Comparison of ENCODE assay signal across 7 cellular contexts in the genomic region with DNA sequence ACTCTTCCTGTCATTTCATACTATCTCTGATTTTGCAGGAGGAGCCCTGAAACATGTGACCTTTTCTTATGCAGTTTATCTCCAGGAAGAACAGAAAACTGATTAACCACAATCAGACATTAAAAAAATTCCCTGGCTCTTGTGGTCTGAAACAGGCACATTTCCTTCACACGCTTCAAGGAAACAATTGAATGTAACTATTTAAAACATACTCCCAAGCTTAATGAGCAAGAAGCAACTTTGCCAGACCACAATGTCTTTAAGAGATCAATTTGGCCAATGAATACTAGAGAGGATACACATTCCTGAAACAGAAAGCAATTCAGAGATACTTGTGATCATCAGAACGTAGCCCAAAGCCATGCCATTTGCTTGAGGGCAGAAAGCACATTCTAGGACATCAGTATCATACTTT.
DNase-seq lines count a peak whose midpoint lies in the region; ATAC-seq and TF ChIP-seq lines count a peak whose summit lies in the region.

No MANE protein-coding gene starts in this region.

- no peaks in the 10 kb centered on the region for H3F3A ChIP-seq in MM.1S (ENCODE audit: insufficient read depth, low read length)

- peaks cover 26% of the 10 kb centered on the region for H3K79me2 ChIP-seq in mammary epithelial cell (ENCODE audit: insufficient read depth, low read length)
- peaks cover 40% of the 10 kb centered on the region for H3K79me2 ChIP-seq in MM.1S (ENCODE audit: low read length)

- DNase-seq in mammary epithelial cell: peak; percentile 34
- peak; percentile 41 for DNase-seq in skeletal muscle cell (ENCODE audit: low read depth)
- DNase-seq in UCSD-AML1 (lab: John Stamatoyannopoulos, UW; ENCODE audit: unreplicated experiment): no peak
- no peak for DNase-seq in MM.1S
- no peak for DNase-seq in psoas muscle

- no TSS peak for BruUV-seq in mammary epithelial cell (replicated peaks; lab: Mats Ljungman, UMichigan)

- 6% methylated on average over 2 of the region's 2 CpGs for WGBS in mammary epithelial cell (ENCODE audit: low coverage, missing lambda C conversion rate)
- WGBS in psoas muscle, 3 donors: 33 to 49% (median 48%) methylated on average over 2 of the region's 2 CpGs

- H3K9me3 ChIP-seq in mammary epithelial cell (replicated peaks; ENCODE audit: insufficient read depth, low read length) (no peaks in the 10 kb centered on the region), MM.1S (replicated peaks; ENCODE audit: insufficient read depth, low read length) (no peaks in the 10 kb centered on the region), psoas muscle (no peaks in the 10 kb centered on the region)

- no peaks in the 10 kb centered on the region for H3K9me2 ChIP-seq in MM.1S (replicated peaks; ENCODE audit: insufficient read depth, low read length)

- intact Hi-C loops in mammary epithelial cell (cut with micrococcal nuclease): no loop called here
- intact Hi-C loops in psoas muscle (cut with DNase I): no loop called here

- dilution Hi-C loops in mammary epithelial cell (cut with HindIII; ENCODE audit: low sequenced_read_pairs): no loop called here

- no peak for TF ChIP-seq CTCF in mammary epithelial cell (conservative IDR thresholded peaks at IDR 0.05 in 1 of 2, IDR thresholded peaks at IDR 0.05 in 1 of 2; ENCODE audit: extremely low read depth in 1 of 2, insufficient read depth in 1 of 2, low read depth in 1 of 2, low read length in 2 of 2)
- TF ChIP-seq CTCF in MM.1S (IDR thresholded peaks at IDR 0.05; ENCODE audit: low read length): no peak
- TF ChIP-seq CTCF in psoas muscle (IDR thresholded peaks at IDR 0.05): no peak

- H3K36me3 ChIP-seq in mammary epithelial cell (ENCODE audit: insufficient read depth, low read length) (peaks cover 2% of the 10 kb centered on the region), MM.1S (replicated peaks; ENCODE audit: insufficient read depth, low read length) (no peaks in the 10 kb centered on the region), psoas muscle (ENCODE audit: insufficient read depth in 1 of 2, low read depth in 1 of 2) (no peaks in the 10 kb centered on the region)

- CTCF ChIA-PET in mammary epithelial cell (lab: Charles Lee; ENCODE audit: low non-redundant PET): no interaction called here

- no peak overlapping the region for H3K4me3 ChIP-seq in mammary epithelial cell (replicated peaks in 1 of 3; ENCODE audit: insufficient read depth in 1 of 3, low read depth in 2 of 3, low read length in 3 of 3)
- no peak overlapping the region for H3K4me3 ChIP-seq in skeletal muscle cell (ENCODE audit: low read depth, low read length)
- H3K4me3 ChIP-seq in MM.1S (ENCODE audit: low read length): no peak overlapping the region
- no peak overlapping the region for H3K4me3 ChIP-seq in psoas muscle

- H3K4me2 ChIP-seq in mammary epithelial cell (ENCODE audit: insufficient read depth, low read depth, low read length): peak overlapping the region; percentile 37
- H3K4me2 ChIP-seq in MM.1S (ENCODE audit: low read depth, low read length): no peak overlapping the region

- H2AFZ ChIP-seq in mammary epithelial cell (ENCODE audit: low read depth, low read length): no peak overlapping the region
- no peak overlapping the region for H2AFZ ChIP-seq in MM.1S (ENCODE audit: low read length)

- no peak overlapping the region for H3K27ac ChIP-seq in mammary epithelial cell (ENCODE audit: insufficient read depth, low read depth, low read length)
- no peak overlapping the region for H3K27ac ChIP-seq in MM.1S (ENCODE audit: low read length)
- H3K27ac ChIP-seq in psoas muscle: no peak overlapping the region

- in situ Hi-C loops in mammary epithelial cell (cut with MboI; ENCODE audit: low sequenced_read_pairs in 2 of 2): no loop called here

- H3K9ac ChIP-seq in mammary epithelial cell (ENCODE audit: insufficient read depth, low read length) (no peak overlapping the region), MM.1S (ENCODE audit: low read length) (no peak overlapping the region)

- ATAC-seq in GM18870 (IDR thresholded peaks at IDR 0.05; ENCODE audit: unreplicated experiment) (peak; percentile 54), HG03095 (IDR thresholded peaks at IDR 0.05; ENCODE audit: unreplicated experiment) (peak; percentile 42), psoas muscle (no peak)

- H3K4me1 ChIP-seq in mammary epithelial cell (ENCODE audit: insufficient read depth, low read length): peaks cover 9% of the 10 kb centered on the region
- no peaks in the 10 kb centered on the region for H3K4me1 ChIP-seq in MM.1S (ENCODE audit: low read length)
- peaks cover 19% of the 10 kb centered on the region for H3K4me1 ChIP-seq in psoas muscle

- no peaks in the 10 kb centered on the region for H3K27me3 ChIP-seq in mammary epithelial cell (ENCODE audit: insufficient read depth, low read length)
- H3K27me3 ChIP-seq in MM.1S (replicated peaks; ENCODE audit: insufficient read depth, low read length): no peaks in the 10 kb centered on the region
- H3K27me3 ChIP-seq in psoas muscle (ENCODE audit: insufficient read depth in 3 of 3, low read length in 2 of 3): no peaks in the 10 kb centered on the region

- H4K20me1 ChIP-seq in mammary epithelial cell (ENCODE audit: insufficient read depth, low read length): no peaks in the 10 kb centered on the region
- H4K20me1 ChIP-seq in MM.1S (ENCODE audit: insufficient read depth, low read length): no peaks in the 10 kb centered on the region

Comparison
In these comparisons a context has a peak if more than half of its experiments do, and no peak if none do; other contexts are left out.
1. ATAC-seq: peak in GM18870 (single experiment) and HG03095 (single experiment); none in psoas muscle (0 of 4).
2. DNase-seq: peak in mammary epithelial cell (single experiment) and skeletal muscle cell (single experiment); none in UCSD-AML1 (single experiment), MM.1S (single experiment) and psoas muscle (0 of 2).